In the genomic region with DNA sequence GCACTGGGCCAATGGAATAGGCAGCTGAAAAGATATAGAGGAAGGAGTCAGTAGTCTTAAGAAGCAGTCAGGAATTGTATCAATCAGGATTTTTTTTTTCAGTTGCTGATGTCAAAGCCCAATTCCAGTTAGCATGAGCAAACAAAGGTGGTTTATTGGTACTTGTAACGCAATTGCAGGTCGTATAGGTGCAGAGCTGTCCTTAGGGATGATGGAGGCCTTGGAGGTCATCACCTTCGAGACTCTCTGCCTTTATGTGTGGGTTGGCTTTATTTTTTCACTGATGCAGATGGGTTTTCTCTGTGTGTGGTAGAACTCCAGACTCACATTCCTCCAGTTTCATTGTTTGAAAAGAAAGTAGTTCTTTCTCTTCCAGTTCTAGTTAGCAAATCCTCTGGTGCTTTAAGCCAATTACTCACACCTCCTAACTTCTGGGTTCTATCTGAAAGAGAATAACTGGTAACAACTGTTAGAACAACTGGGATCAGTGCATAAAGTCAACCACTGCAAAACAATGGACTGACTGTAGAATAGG, we compare ENCODE assay signal across 23 cellular contexts.
"Had no signal": no experiment of that assay in that cellular context is flagged by ENCODE, and none has a peak within 500 bp of the region (broad histone marks: within the 10 kb centered on the region; RNA-seq: fewer than 3 reads in every experiment).

No MANE protein-coding gene starts in this region.

- H3K4me1 ChIP-seq: parathyroid adenoma, psoas muscle, right atrium auricular region, upper lobe of left lung, vagina had no signal

- H3K36me3 Mint-ChIP-seq: activated naive CD8-positive, alpha-beta T cell; brain; natural killer cell treated with Interleukin-12 subunit alpha and Interleukin-12 subunit beta and Interleukin-15 and Interleukin-18, amount 100 ng/mL, for 72 hours had no signal

- H3K27me3 ChIP-seq: right atrium auricular region, upper lobe of left lung, vagina had no signal

- H3K4me3 Mint-ChIP-seq: activated naive CD8-positive, alpha-beta T cell; endodermal cell; natural killer cell treated with Interleukin-12 subunit alpha and Interleukin-12 subunit beta and Interleukin-15 and Interleukin-18, amount 100 ng/mL, for 72 hours had no signal

- H3K36me3 ChIP-seq: right atrium auricular region, thoracic aorta, upper lobe of left lung, vagina had no signal

- DNase-seq: activated CD4-positive, alpha-beta T cell treated with anti-CD3 and anti-CD28 coated beads for 4 hours; activated CD4-positive, alpha-beta T cell treated with anti-CD3 and anti-CD28 coated beads, Interleukin-2, amount 50 U/mL, for 4 hours; activated effector memory CD4-positive, alpha-beta T cell treated with Interleukin-2 at 50 U/mL for 16 hours; activated naive CD4-positive, alpha-beta T cell treated with Interleukin-2 at 50 U/mL for 16 hours; aorta; cortex of kidney; endodermal cell; foreskin fibroblast; head of caudate nucleus; hippocampal formation; left cardiac atrium; nucleus accumbens; psoas muscle; stimulated activated CD4-positive, alpha-beta T cell treated with anti-CD3 and anti-CD28 coated beads, Interleukin-4, amount 100 ng/mL, for 1 hour; stimulated activated naive CD8-positive, alpha-beta T cell treated with anti-CD3 and anti-CD28 coated beads, Interleukin-15, Interleukin-2, amounts not matched to agents 100 U/mL and 50 U/mL, for 24 hours; upper lobe of left lung had no signal

- H3K4me3 ChIP-seq: psoas muscle, right atrium auricular region, thoracic aorta, upper lobe of left lung, vagina had no signal

- H3K79me2 ChIP-seq: parathyroid adenoma had no signal

- H3K9me3 Mint-ChIP-seq: brain, endodermal cell had no signal

- H3K9ac ChIP-seq: parathyroid adenoma had no signal

- H3K27ac ChIP-seq: parathyroid adenoma, psoas muscle, right atrium auricular region, thoracic aorta, upper lobe of left lung, vagina had no signal

- H2AFZ ChIP-seq: parathyroid adenoma had no signal

- H3K27me3 Mint-ChIP-seq: activated naive CD8-positive, alpha-beta T cell; natural killer cell treated with Interleukin-12 subunit alpha and Interleukin-12 subunit beta and Interleukin-15 and Interleukin-18, amount 100 ng/mL, for 72 hours had no signal

- H3K27ac Mint-ChIP-seq: activated naive CD8-positive, alpha-beta T cell; endodermal cell; natural killer cell treated with Interleukin-12 subunit alpha and Interleukin-12 subunit beta and Interleukin-15 and Interleukin-18, amount 100 ng/mL, for 72 hours had no signal

- H3K9me3 ChIP-seq: psoas muscle, right atrium auricular region, thoracic aorta, upper lobe of left lung, vagina had no signal
